ENCODE assay signal across 1 cellular context in genomic region chr1:43773821-43774220, GRCh38.
TF ChIP-seq lines count a peak whose summit lies in the region.

No MANE protein-coding gene starts in this region.

TF ChIP-seq in HCT116, 20 proteins besides CTCF, POLR2A, EP300 and RAD21 (continued from another document):
- TF ChIP-seq, protein P1, sequence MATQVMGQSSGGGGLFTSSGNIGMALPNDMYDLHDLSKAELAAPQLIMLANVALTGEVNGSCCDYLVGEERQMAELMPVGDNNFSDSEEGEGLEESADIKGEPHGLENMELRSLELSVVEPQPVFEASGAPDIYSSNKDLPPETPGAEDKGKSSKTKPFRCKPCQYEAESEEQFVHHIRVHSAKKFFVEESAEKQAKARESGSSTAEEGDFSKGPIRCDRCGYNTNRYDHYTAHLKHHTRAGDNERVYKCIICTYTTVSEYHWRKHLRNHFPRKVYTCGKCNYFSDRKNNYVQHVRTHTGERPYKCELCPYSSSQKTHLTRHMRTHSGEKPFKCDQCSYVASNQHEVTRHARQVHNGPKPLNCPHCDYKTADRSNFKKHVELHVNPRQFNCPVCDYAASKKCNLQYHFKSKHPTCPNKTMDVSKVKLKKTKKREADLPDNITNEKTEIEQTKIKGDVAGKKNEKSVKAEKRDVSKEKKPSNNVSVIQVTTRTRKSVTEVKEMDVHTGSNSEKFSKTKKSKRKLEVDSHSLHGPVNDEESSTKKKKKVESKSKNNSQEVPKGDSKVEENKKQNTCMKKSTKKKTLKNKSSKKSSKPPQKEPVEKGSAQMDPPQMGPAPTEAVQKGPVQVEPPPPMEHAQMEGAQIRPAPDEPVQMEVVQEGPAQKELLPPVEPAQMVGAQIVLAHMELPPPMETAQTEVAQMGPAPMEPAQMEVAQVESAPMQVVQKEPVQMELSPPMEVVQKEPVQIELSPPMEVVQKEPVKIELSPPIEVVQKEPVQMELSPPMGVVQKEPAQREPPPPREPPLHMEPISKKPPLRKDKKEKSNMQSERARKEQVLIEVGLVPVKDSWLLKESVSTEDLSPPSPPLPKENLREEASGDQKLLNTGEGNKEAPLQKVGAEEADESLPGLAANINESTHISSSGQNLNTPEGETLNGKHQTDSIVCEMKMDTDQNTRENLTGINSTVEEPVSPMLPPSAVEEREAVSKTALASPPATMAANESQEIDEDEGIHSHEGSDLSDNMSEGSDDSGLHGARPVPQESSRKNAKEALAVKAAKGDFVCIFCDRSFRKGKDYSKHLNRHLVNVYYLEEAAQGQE (IDR thresholded peaks at IDR 0.05; ENCODE audit: low read depth) = no peak
- TF ChIP-seq CBX3 (IDR thresholded peaks at IDR 0.05; ENCODE audit: low read depth) (no peak), POLR2AphosphoS5 (IDR thresholded peaks at IDR 0.05; ENCODE audit: low read depth, low read length) (no peak), YY1 (IDR thresholded peaks at IDR 0.05; ENCODE audit: extremely low read depth, insufficient replicate concordance, low read depth, low read length) (no peak), EZH2phosphoT487 (IDR thresholded peaks at IDR 0.05; ENCODE audit: borderline replicate concordance) (no peak), EZH2 (IDR thresholded peaks at IDR 0.05) (no peak), MAX (IDR thresholded peaks at IDR 0.05) (no peak), TCF7L2 (IDR thresholded peaks at IDR 0.05; ENCODE audit: borderline replicate concordance, extremely low read depth, insufficient read depth, insufficient read length) (no peak), CEBPB (IDR thresholded peaks at IDR 0.05; ENCODE audit: low read depth) (no peak), JUND (IDR thresholded peaks at IDR 0.05) (no peak), FOSL1 (IDR thresholded peaks at IDR 0.05; ENCODE audit: low read depth) (no peak), EGR1 (IDR thresholded peaks at IDR 0.05; ENCODE audit: low read depth) (no peak)
- TF ChIP-seq, protein P2, sequence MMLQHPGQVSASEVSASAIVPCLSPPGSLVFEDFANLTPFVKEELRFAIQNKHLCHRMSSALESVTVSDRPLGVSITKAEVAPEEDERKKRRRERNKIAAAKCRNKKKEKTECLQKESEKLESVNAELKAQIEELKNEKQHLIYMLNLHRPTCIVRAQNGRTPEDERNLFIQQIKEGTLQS (IDR thresholded peaks at IDR 0.05) = no peak
